ENCODE assay signal across 2 cellular contexts in the genomic region with DNA sequence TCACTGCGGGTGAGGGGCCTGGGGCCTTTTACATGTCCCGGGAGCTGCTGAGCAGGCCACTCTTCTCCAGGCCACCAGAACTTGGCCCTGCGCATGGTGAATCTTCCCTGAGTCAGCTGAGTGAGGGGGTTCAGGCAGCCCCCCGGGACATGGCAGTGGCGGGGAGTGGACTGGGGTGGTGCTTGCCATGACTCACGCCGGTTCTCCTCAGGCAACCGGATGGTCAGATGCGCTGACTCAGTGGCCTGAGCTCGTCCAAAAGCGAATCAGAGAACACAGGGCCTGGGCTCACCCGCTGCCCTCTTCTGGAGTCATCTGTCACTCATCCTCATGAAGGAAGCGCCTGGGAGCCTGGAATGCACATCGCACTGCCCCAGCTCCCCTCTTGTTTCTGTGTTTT.
A peak's percentile ranks its signal among the peaks of the same experiment; 100 is the strongest.
TF ChIP-seq lines count a peak whose summit lies in the region.

No MANE protein-coding gene starts in this region.

TF ChIP-seq in SK-N-SH, 30 proteins besides CTCF, POLR2A, EP300 and RAD21 (continued from another document):
- TF ChIP-seq, protein P1, sequence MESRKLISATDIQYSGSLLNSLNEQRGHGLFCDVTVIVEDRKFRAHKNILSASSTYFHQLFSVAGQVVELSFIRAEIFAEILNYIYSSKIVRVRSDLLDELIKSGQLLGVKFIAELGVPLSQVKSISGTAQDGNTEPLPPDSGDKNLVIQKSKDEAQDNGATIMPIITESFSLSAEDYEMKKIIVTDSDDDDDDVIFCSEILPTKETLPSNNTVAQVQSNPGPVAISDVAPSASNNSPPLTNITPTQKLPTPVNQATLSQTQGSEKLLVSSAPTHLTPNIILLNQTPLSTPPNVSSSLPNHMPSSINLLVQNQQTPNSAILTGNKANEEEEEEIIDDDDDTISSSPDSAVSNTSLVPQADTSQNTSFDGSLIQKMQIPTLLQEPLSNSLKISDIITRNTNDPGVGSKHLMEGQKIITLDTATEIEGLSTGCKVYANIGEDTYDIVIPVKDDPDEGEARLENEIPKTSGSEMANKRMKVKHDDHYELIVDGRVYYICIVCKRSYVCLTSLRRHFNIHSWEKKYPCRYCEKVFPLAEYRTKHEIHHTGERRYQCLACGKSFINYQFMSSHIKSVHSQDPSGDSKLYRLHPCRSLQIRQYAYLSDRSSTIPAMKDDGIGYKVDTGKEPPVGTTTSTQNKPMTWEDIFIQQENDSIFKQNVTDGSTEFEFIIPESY (IDR thresholded peaks at IDR 0.05; ENCODE audit: borderline replicate concordance, low read depth) = no peak
- no peak for TF ChIP-seq TEAD4 (IDR thresholded peaks at IDR 0.05; ENCODE audit: borderline replicate concordance, insufficient read depth)
- peak; percentile 57 for TF ChIP-seq NFIC (IDR thresholded peaks at IDR 0.05; ENCODE audit: borderline replicate concordance)
- TF ChIP-seq EZH2phosphoT487 (IDR thresholded peaks at IDR 0.05; ENCODE audit: borderline replicate concordance, low read depth) = no peak
- TF ChIP-seq CHD2 (IDR thresholded peaks at IDR 0.05; ENCODE audit: low read length, partially characterized antibody) = no peak
- 0 out of 2 replicates have a peak, but pooled peaks have one; percentile 26 for TF ChIP-seq RXRA (IDR thresholded peaks at IDR 0.05; ENCODE audit: borderline replicate concordance, low read depth)
- peak; percentile 59 for TF ChIP-seq JUND (IDR thresholded peaks at IDR 0.05)
- no peak for TF ChIP-seq SIN3A (IDR thresholded peaks at IDR 0.05; ENCODE audit: borderline replicate concordance, low read depth, low read length)
- TF ChIP-seq NRF1 (IDR thresholded peaks at IDR 0.05; ENCODE audit: low read depth, low read length) = no peak
- no peak for TF ChIP-seq MEF2A (IDR thresholded peaks at IDR 0.05; ENCODE audit: borderline replicate concordance, low read depth)
- TF ChIP-seq, protein P2, sequence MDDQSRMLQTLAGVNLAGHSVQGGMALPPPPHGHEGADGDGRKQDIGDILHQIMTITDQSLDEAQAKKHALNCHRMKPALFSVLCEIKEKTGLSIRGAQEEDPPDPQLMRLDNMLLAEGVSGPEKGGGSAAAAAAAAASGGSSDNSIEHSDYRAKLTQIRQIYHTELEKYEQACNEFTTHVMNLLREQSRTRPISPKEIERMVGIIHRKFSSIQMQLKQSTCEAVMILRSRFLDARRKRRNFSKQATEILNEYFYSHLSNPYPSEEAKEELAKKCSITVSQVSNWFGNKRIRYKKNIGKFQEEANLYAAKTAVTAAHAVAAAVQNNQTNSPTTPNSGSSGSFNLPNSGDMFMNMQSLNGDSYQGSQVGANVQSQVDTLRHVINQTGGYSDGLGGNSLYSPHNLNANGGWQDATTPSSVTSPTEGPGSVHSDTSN (IDR thresholded peaks at IDR 0.05) = peak; percentile 93
- TF ChIP-seq FOSL2 (IDR thresholded peaks at IDR 0.05; ENCODE audit: borderline replicate concordance, low read depth) = peak; percentile 78
- TF ChIP-seq, protein P3, sequence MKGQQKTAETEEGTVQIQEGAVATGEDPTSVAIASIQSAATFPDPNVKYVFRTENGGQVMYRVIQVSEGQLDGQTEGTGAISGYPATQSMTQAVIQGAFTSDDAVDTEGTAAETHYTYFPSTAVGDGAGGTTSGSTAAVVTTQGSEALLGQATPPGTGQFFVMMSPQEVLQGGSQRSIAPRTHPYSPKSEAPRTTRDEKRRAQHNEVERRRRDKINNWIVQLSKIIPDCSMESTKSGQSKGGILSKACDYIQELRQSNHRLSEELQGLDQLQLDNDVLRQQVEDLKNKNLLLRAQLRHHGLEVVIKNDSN (IDR thresholded peaks at IDR 0.05; ENCODE audit: borderline replicate concordance, low read depth) = no peak
- TF ChIP-seq, protein P4, sequence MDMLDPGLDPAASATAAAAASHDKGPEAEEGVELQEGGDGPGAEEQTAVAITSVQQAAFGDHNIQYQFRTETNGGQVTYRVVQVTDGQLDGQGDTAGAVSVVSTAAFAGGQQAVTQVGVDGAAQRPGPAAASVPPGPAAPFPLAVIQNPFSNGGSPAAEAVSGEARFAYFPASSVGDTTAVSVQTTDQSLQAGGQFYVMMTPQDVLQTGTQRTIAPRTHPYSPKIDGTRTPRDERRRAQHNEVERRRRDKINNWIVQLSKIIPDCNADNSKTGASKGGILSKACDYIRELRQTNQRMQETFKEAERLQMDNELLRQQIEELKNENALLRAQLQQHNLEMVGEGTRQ (IDR thresholded peaks at IDR 0.05; ENCODE audit: borderline replicate concordance, low read depth, low read length) = no peak
- TF ChIP-seq MXI1 (IDR thresholded peaks at IDR 0.05; ENCODE audit: low read depth, low read length) = no peak
- peak; percentile 49 for TF ChIP-seq TCF12 (IDR thresholded peaks at IDR 0.05)
- TF ChIP-seq, protein P5, sequence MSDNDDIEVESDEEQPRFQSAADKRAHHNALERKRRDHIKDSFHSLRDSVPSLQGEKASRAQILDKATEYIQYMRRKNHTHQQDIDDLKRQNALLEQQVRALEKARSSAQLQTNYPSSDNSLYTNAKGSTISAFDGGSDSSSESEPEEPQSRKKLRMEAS (IDR thresholded peaks at IDR 0.05; ENCODE audit: low read depth) = peak; percentile 18; the same call in 1 of the 2 replicates
TF ChIP-seq in SK-N-SH: peak in this region for 7.

TF ChIP-seq in WTC11, 78 proteins besides CTCF, POLR2A, EP300 and RAD21 (continued from another document):
- TF ChIP-seq ZBTB21 (CRISPR knock-in tag; IDR thresholded peaks at IDR 0.05; ENCODE audit: borderline replicate concordance) (no peak), TEAD4 (CRISPR knock-in tag; IDR thresholded peaks at IDR 0.05) (no peak), ZNF138 (CRISPR knock-in tag; conservative IDR thresholded peaks at IDR 0.05) (no peak)
- TF ChIP-seq, protein P6, sequence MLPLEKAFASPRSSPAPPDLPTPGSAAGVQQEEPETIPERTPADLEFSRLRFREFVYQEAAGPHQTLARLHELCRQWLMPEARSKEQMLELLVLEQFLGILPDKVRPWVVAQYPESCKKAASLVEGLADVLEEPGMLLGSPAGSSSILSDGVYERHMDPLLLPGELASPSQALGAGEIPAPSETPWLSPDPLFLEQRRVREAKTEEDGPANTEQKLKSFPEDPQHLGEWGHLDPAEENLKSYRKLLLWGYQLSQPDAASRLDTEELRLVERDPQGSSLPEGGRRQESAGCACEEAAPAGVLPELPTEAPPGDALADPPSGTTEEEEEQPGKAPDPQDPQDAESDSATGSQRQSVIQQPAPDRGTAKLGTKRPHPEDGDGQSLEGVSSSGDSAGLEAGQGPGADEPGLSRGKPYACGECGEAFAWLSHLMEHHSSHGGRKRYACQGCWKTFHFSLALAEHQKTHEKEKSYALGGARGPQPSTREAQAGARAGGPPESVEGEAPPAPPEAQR (CRISPR knock-in tag; IDR thresholded peaks at IDR 0.05) = no peak
